In genomic region chr5:464446-464842, GRCh38 we compare ENCODE assay signal across 12 cellular contexts. TPM values are rescaled to one million over a fixed set of nuclear protein-coding genes. Genes with fewer than 3 reads are reported as not detected.
A peak's percentile ranks its signal among the peaks of the same experiment; 100 is the strongest.
DNase-seq lines count a peak whose midpoint lies in the region; ATAC-seq and TF ChIP-seq lines count a peak whose summit lies in the region.
"Had no signal": no experiment of that assay in that cellular context is flagged by ENCODE, and none has a peak within 500 bp of the region (broad histone marks: within the 10 kb centered on the region; RNA-seq: fewer than 3 reads in every experiment).

No MANE protein-coding gene starts in this region.

- H3K4me3 Mint-ChIP-seq in activated T-cell treated with anti-CD3 and anti-CD28 coated beads, Interleukin-2, amount 50 U/mL, for 24 hours: peak overlapping the region; percentile 15
- peak overlapping the region; percentile 4 for H3K4me3 Mint-ChIP-seq in activated CD8-positive, alpha-beta T cell treated with anti-CD3 and anti-CD28 coated beads, Interleukin-2, amount 10 ng/mL, durations not matched to agents 7 days and 5 days
- peak overlapping the region; percentile 57 to 63 for H3K4me3 Mint-ChIP-seq in stimulated activated naive CD8-positive, alpha-beta T cell treated with anti-CD3 and anti-CD28 coated beads, Interleukin-15, amount 100 ng/mL, for 72 hours
- H3K4me3 Mint-ChIP-seq in Calu3 (ENCODE audit: low read depth, unreplicated experiment): no peak overlapping the region

- CTCF ChIA-PET in activated CD8-positive, alpha-beta T cell treated with anti-CD3 and anti-CD28 coated beads, Interleukin-2, amount 10 ng/mL, durations not matched to agents 7 days and 5 days (lab: Charles Lee): interaction anchor here (0.9 kb wide), 1 partner anchor 18 kb away, joined by 4 read pairs; no protein-coding TSS in a partner anchor
- CTCF ChIA-PET in Calu3 (lab: Charles Lee): no interaction called here

- H3K9me3 Mint-ChIP-seq in activated T-cell treated with anti-CD3 and anti-CD28 coated beads, Interleukin-2, amount 50 U/mL, for 24 hours: no peaks in the 10 kb centered on the region
- no peaks in the 10 kb centered on the region for H3K9me3 Mint-ChIP-seq in activated CD8-positive, alpha-beta T cell treated with anti-CD3 and anti-CD28 coated beads, Interleukin-2, amount 10 ng/mL, durations not matched to agents 7 days and 5 days (ENCODE audit: insufficient read depth)
- no peaks in the 10 kb centered on the region for H3K9me3 Mint-ChIP-seq in stimulated activated naive CD8-positive, alpha-beta T cell treated with anti-CD3 and anti-CD28 coated beads, Interleukin-15, amount 100 ng/mL, for 72 hours
- no peaks in the 10 kb centered on the region for H3K9me3 Mint-ChIP-seq in Calu3 (ENCODE audit: low read depth, unreplicated experiment)

- peaks cover 88% of the 10 kb centered on the region for H3K36me3 Mint-ChIP-seq in activated T-cell treated with anti-CD3 and anti-CD28 coated beads, Interleukin-2, amount 50 U/mL, for 24 hours (ENCODE audit: low read depth)
- H3K36me3 Mint-ChIP-seq in activated CD8-positive, alpha-beta T cell treated with anti-CD3 and anti-CD28 coated beads, Interleukin-2, amount 10 ng/mL, durations not matched to agents 7 days and 5 days (ENCODE audit: low read depth): peaks cover 55% of the 10 kb centered on the region
- peaks cover 43% of the 10 kb centered on the region for H3K36me3 Mint-ChIP-seq in Calu3 (ENCODE audit: insufficient read depth, unreplicated experiment)

- no peaks in the 10 kb centered on the region for H3K27me3 Mint-ChIP-seq in activated T-cell treated with anti-CD3 and anti-CD28 coated beads, Interleukin-2, amount 50 U/mL, for 24 hours
- no peaks in the 10 kb centered on the region for H3K27me3 Mint-ChIP-seq in activated CD8-positive, alpha-beta T cell treated with anti-CD3 and anti-CD28 coated beads, Interleukin-2, amount 10 ng/mL, durations not matched to agents 7 days and 5 days (ENCODE audit: low read depth)
- no peaks in the 10 kb centered on the region for H3K27me3 Mint-ChIP-seq in stimulated activated naive CD8-positive, alpha-beta T cell treated with anti-CD3 and anti-CD28 coated beads, Interleukin-15, amount 100 ng/mL, for 72 hours
- H3K27me3 Mint-ChIP-seq in Calu3 (ENCODE audit: unreplicated experiment): no peaks in the 10 kb centered on the region

- intact Hi-C loops in left colon (cut with DNase I, micrococcal nuclease) (no loop called here), Calu3 (cut with micrococcal nuclease; ENCODE audit: unreplicated experiment) (no loop called here)

- H3K27ac Mint-ChIP-seq in activated T-cell treated with anti-CD3 and anti-CD28 coated beads, Interleukin-2, amount 50 U/mL, for 24 hours: peak overlapping the region; percentile 90
- peak overlapping the region; percentile 84 for H3K27ac Mint-ChIP-seq in activated CD8-positive, alpha-beta T cell treated with anti-CD3 and anti-CD28 coated beads, Interleukin-2, amount 10 ng/mL, durations not matched to agents 7 days and 5 days
- peak overlapping the region in 1 of 2 donors; percentile 80 for H3K27ac Mint-ChIP-seq in stimulated activated naive CD8-positive, alpha-beta T cell treated with anti-CD3 and anti-CD28 coated beads, Interleukin-15, amount 100 ng/mL, for 72 hours
- no peak overlapping the region for H3K27ac Mint-ChIP-seq in Calu3 (ENCODE audit: unreplicated experiment)

- POLR2A ChIA-PET in activated CD8-positive, alpha-beta T cell treated with anti-CD3 and anti-CD28 coated beads, Interleukin-2, amount 10 ng/mL, durations not matched to agents 7 days and 5 days (lab: Charles Lee): interaction anchor here (1.1 kb wide), 1 partner anchor 18 kb away, joined by 3 read pairs; no protein-coding TSS in a partner anchor

- peak; percentile 38 for DNase-seq in activated T-cell treated with anti-CD3 and anti-CD28 coated beads, Interleukin-2, amount 50 U/mL, for 24 hours
- DNase-seq in activated T-cell treated with anti-CD3 and anti-CD28 coated beads, Interleukin-2, amount 50 U/mL, for 48 hours: no peak
- no peak for DNase-seq in activated CD8-positive, alpha-beta T cell treated with anti-CD3 and anti-CD28 coated beads, Interleukin-2, amount 10 ng/mL, durations not matched to agents 7 days and 5 days
- peak in 1 of 2 donors; percentile 20 for DNase-seq in left colon
- DNase-seq in stimulated activated naive CD8-positive, alpha-beta T cell treated with anti-CD3 and anti-CD28 coated beads, Interleukin-15, amount 100 ng/mL, for 72 hours: no peak
- DNase-seq in Calu3: no peak
- DNase-seq: brain microvascular endothelial cell, DMS79, HCEC 1CT, NCI-H1092 treated with DMSO at 0.1 percent for 48 hours had no signal

- peaks cover 50% of the 10 kb centered on the region for H3K4me1 Mint-ChIP-seq in activated T-cell treated with anti-CD3 and anti-CD28 coated beads, Interleukin-2, amount 50 U/mL, for 24 hours (ENCODE audit: low read depth)
- peaks cover 33% of the 10 kb centered on the region for H3K4me1 Mint-ChIP-seq in activated CD8-positive, alpha-beta T cell treated with anti-CD3 and anti-CD28 coated beads, Interleukin-2, amount 10 ng/mL, durations not matched to agents 7 days and 5 days (ENCODE audit: low read depth)
- H3K4me1 Mint-ChIP-seq in stimulated activated naive CD8-positive, alpha-beta T cell treated with anti-CD3 and anti-CD28 coated beads, Interleukin-15, amount 100 ng/mL, for 72 hours: peaks cover 70% of the 10 kb centered on the region
- peaks cover 9% of the 10 kb centered on the region for H3K4me1 Mint-ChIP-seq in Calu3 (ENCODE audit: low read depth, unreplicated experiment)

- no peak for TF ChIP-seq CTCF in Calu3 (IDR thresholded peaks at IDR 0.05; ENCODE audit: unreplicated experiment)

- no peak for ATAC-seq in activated CD8-positive, alpha-beta T cell treated with anti-CD3 and anti-CD28 coated beads, Interleukin-2, amount 10 ng/mL, durations not matched to agents 7 days and 5 days
- ATAC-seq in left colon (peak; percentile 12), GM19463 (IDR thresholded peaks at IDR 0.05; ENCODE audit: unreplicated experiment) (no peak), HG03159 (IDR thresholded peaks at IDR 0.05; ENCODE audit: unreplicated experiment) (no peak)
- ATAC-seq in stimulated activated naive CD8-positive, alpha-beta T cell treated with anti-CD3 and anti-CD28 coated beads, Interleukin-15, amount 100 ng/mL, for 72 hours: peak; percentile 8

- no TSS peak for BruUV-seq in Calu3 (replicated peaks; lab: Mats Ljungman, UMichigan)

RNA-seq across cellular contexts. Expression of gene EXOC3, which starts 21.5 kb away (rescaled TPM):
- 10 to 100 TPM; 62.2 to 62.3 TPM for total RNA-seq in activated CD8-positive, alpha-beta T cell treated with anti-CD3 and anti-CD28 coated beads, Interleukin-2, amount 10 ng/mL, durations not matched to agents 7 days and 5 days
- 10 to 100 TPM; 65.2 to 75.1 TPM for total RNA-seq in left colon
- total RNA-seq in Calu3 (2022): 63.8 and 69.4 TPM in 2 replicates

RNA-seq across cellular contexts. Expression of gene SLC9A3, which starts 59.8 kb away (rescaled TPM):
- 1 to 10 TPM; 1.6 to 1.9 TPM for total RNA-seq in activated CD8-positive, alpha-beta T cell treated with anti-CD3 and anti-CD28 coated beads, Interleukin-2, amount 10 ng/mL, durations not matched to agents 7 days and 5 days
- total RNA-seq in left colon (100 to 1,000 TPM in 1 of 2 donors, 10 to 100 TPM in 1; 78.1 to 170 TPM), Calu3 (2022) (1.1 and 2.0 TPM in 2 replicates)

Comparison
In these comparisons a context has a peak if more than half of its experiments do, and no peak if none do; other contexts are left out.
1. ATAC-seq: peak in left colon (single experiment) and stimulated activated naive CD8-positive, alpha-beta T cell treated with anti-CD3 and anti-CD28 coated beads, Interleukin-15, amount 100 ng/mL, for 72 hours (single experiment); none in activated CD8-positive, alpha-beta T cell treated with anti-CD3 and anti-CD28 coated beads, Interleukin-2, amount 10 ng/mL, durations not matched to agents 7 days and 5 days (single experiment), GM19463 (single experiment) and HG03159 (single experiment).
2. RNA of gene SLC9A3, which starts 59.8 kb away (total RNA-seq): 78.1 to 170 TPM in left colon; 1.6 to 1.9 TPM in activated CD8-positive, alpha-beta T cell treated with anti-CD3 and anti-CD28 coated beads, Interleukin-2, amount 10 ng/mL, durations not matched to agents 7 days and 5 days and 1.1 to 2.0 TPM in Calu3; every median in the first group is over 10 times any median in the second.